In the genomic region with DNA sequence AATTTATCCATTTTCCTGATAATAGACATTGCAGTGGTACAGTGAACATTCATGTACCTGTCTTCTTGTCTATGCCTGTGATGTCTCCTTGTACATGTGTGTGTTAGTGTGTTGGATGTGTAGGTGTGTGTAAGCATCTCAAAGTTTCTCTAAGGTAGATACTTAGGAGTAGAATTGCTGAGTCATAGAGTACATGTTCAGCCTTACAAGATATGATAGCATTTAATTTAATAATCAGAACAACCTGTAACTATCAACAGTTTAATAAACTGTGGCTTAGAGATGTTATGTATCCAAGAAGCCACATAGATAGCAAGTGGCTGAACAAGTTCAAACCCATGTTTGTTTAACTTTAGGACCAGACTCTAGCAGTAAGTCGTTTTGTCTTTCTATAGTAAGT, we compare ENCODE assay signal across 26 cellular contexts.
"Had no signal": no experiment of that assay in that cellular context is flagged by ENCODE, and none has a peak within 500 bp of the region (broad histone marks: within the 10 kb centered on the region; RNA-seq: fewer than 3 reads in every experiment).

No MANE protein-coding gene starts in this region.

- H3K9me3 ChIP-seq: breast epithelium, left ventricle myocardium inferior, spleen, thyroid gland had no signal

- H3K9me3 Mint-ChIP-seq: activated naive CD4-positive, alpha-beta T cell treated with anti-CD3 and anti-CD28 coated beads for 36 hours; central memory CD8-positive, alpha-beta T cell; naive thymus-derived CD4-positive, alpha-beta T cell; stimulated activated naive CD8-positive, alpha-beta T cell treated with anti-CD3 and anti-CD28 coated beads, Interleukin-15, Interleukin-2, amounts not matched to agents 100 ng/mL and 50 ng/mL, for 24 hours had no signal

- DNase-seq: activated CD4-positive, alpha-beta T cell treated with anti-CD3 and anti-CD28 coated beads for 4 hours; activated CD4-positive, alpha-beta T cell treated with anti-CD3 and anti-CD28 coated beads, Interleukin-2, amount 50 U/mL, for 48 hours; activated CD4-positive, CD25-positive, alpha-beta regulatory T cell; activated effector memory CD4-positive, alpha-beta T cell treated with Interleukin-2 at 50 U/mL for 16 hours; activated naive CD4-positive, alpha-beta T cell treated with anti-CD3 and anti-CD28 coated beads for 36 hours; activated T-cell treated with anti-CD3 and anti-CD28 coated beads, Interleukin-2, amount 50 U/mL, for 72 hours; effector memory CD4-positive, alpha-beta T cell; hippocampal formation; left ventricle myocardium inferior; naive thymus-derived CD4-positive, alpha-beta T cell; retina; spleen; stimulated activated CD4-positive, alpha-beta T cell treated with anti-CD3 and anti-CD28 coated beads, Interleukin-4, amount 100 ng/mL, for 24 hours; T-helper 1 cell; T-helper 9 cell; thyroid gland had no signal

- H3K4me3 ChIP-seq: breast epithelium, left ventricle myocardium inferior, neural progenitor cell, spleen, thyroid gland had no signal

- ATAC-seq: activated T-cell treated with anti-CD3 and anti-CD28 coated beads, Interleukin-2, amount 50 U/mL, for 72 hours; esophagus mucosa; naive thymus-derived CD4-positive, alpha-beta T cell had no signal

- H3K27ac ChIP-seq: breast epithelium, left ventricle myocardium inferior, neural progenitor cell, spleen, thyroid gland had no signal

- H3K27me3 ChIP-seq: breast epithelium, neural progenitor cell, spleen, thyroid gland had no signal

- H3K27ac Mint-ChIP-seq: activated naive CD4-positive, alpha-beta T cell treated with anti-CD3 and anti-CD28 coated beads for 36 hours; activated T-cell treated with anti-CD3 and anti-CD28 coated beads, Interleukin-2, amount 50 U/mL, for 72 hours; progenitor cell of endocrine pancreas had no signal

- H3K27me3 Mint-ChIP-seq: central memory CD8-positive, alpha-beta T cell; naive thymus-derived CD4-positive, alpha-beta T cell; progenitor cell of endocrine pancreas; stimulated activated naive CD8-positive, alpha-beta T cell treated with anti-CD3 and anti-CD28 coated beads, Interleukin-15, Interleukin-2, amounts not matched to agents 100 ng/mL and 50 ng/mL, for 24 hours had no signal

- H3K4me3 Mint-ChIP-seq: activated naive CD4-positive, alpha-beta T cell treated with anti-CD3 and anti-CD28 coated beads for 36 hours; activated T-cell treated with anti-CD3 and anti-CD28 coated beads, Interleukin-2, amount 50 U/mL, for 72 hours; central memory CD8-positive, alpha-beta T cell; neural progenitor cell; stimulated activated naive CD8-positive, alpha-beta T cell treated with anti-CD3 and anti-CD28 coated beads, Interleukin-15, Interleukin-2, amounts not matched to agents 100 ng/mL and 50 ng/mL, for 24 hours had no signal

- H2AFZ ChIP-seq: neural progenitor cell had no signal

- FAIRE-seq: astrocyte, colon, endothelial cell of umbilical vein, frontal cortex had no signal

- H3K4me2 ChIP-seq: neural progenitor cell had no signal

- H3K4me1 ChIP-seq: breast epithelium, neural progenitor cell, thyroid gland had no signal

- H3K36me3 ChIP-seq: breast epithelium, left ventricle myocardium inferior, neural progenitor cell, spleen, thyroid gland had no signal
